In the genomic region with DNA sequence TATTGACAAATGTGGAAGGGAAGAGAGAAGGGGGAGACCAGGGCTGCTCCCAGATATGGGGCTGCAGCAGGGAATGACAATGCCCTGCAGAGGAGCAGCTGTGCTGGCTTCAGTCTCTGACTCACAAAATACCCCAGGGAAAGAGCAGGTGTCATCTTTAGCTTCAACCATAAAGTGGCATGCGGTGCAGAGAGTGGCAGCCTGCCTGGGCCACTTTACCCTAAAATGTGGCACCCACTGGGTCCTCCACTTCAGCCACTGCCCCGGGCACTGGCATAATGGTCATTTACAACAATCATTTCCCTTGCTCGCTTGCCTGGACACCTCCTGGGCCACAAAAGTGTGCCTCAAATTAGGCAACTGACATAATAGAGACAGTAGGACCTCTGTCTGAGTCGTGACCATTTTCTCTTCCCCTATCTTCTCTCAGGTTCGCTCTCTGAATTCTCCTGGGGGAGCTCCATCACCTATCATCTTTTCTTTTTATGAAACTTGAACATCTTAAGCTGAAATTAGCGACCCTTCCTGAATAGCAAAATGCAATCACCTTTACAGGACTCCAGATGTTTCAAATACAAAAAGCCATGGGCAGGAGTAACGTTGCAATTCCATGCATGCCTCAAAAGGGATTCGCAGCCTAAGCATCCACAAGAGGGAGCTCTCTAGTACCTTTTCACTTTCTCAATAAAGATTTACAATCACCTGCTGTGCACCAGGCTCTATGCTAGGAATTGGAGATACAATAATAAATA, we compare ENCODE assay signal across 8 cellular contexts.
DNase-seq lines count a peak whose midpoint lies in the region; ATAC-seq, FAIRE-seq and TF ChIP-seq lines count a peak whose summit lies in the region.

No MANE protein-coding gene starts in this region.

- H3K27me3 Mint-ChIP-seq in activated CD4-positive, alpha-beta T cell treated with anti-CD3 and anti-CD28 coated beads for 36 hours = peaks cover 6% of the 10 kb centered on the region

- H3K27ac ChIP-seq in ascending aorta = no peak overlapping the region
- H3K27ac ChIP-seq in keratinocyte (ENCODE audit: control insufficient read depth, insufficient read depth, low read length) = no peak overlapping the region
- no peak overlapping the region for H3K27ac ChIP-seq in thoracic aorta

- H3K9me3 Mint-ChIP-seq in activated CD4-positive, alpha-beta T cell treated with anti-CD3 and anti-CD28 coated beads for 36 hours (ENCODE audit: low read depth) = no peaks in the 10 kb centered on the region

- H3K9me1 ChIP-seq in keratinocyte (ENCODE audit: control insufficient read depth, extremely low read depth, insufficient read depth, low read length) = no peaks in the 10 kb centered on the region

- H3K4me3 Mint-ChIP-seq in activated CD4-positive, alpha-beta T cell treated with anti-CD3 and anti-CD28 coated beads for 36 hours = no peak overlapping the region

- POLR2A ChIA-PET in activated CD4-positive, alpha-beta T cell treated with anti-CD3 and anti-CD28 coated beads for 36 hours (lab: Charles Lee) = no interaction called here

- H2AFZ ChIP-seq in keratinocyte (ENCODE audit: control insufficient read depth, low read length) = no peak overlapping the region

- H3K9ac ChIP-seq in keratinocyte (ENCODE audit: control insufficient read depth, extremely low read depth, insufficient read depth, low read length) = no peak overlapping the region

- intact Hi-C loops in activated CD4-positive, alpha-beta T cell treated with anti-CD3 and anti-CD28 coated beads for 36 hours (cut with DNase I, micrococcal nuclease) = loop anchor here in 1 of 2 experiments (5.0 kb wide), 1 partner anchor 432 kb away; no protein-coding TSS in a partner anchor
- intact Hi-C loops in ascending aorta (cut with DNase I) = no loop called here

- H3K4me3 ChIP-seq in ascending aorta (no peak overlapping the region), keratinocyte (ENCODE audit: control insufficient read depth in 2 of 3, extremely low read depth in 1 of 3, insufficient read depth in 2 of 3, low read depth in 1 of 3, low read length in 3 of 3) (no peak overlapping the region), thoracic aorta (no peak overlapping the region)

- H3K79me2 ChIP-seq in keratinocyte (ENCODE audit: control insufficient read depth, insufficient read depth, low read length) = no peaks in the 10 kb centered on the region

- H4K20me1 ChIP-seq in keratinocyte (ENCODE audit: control insufficient read depth, extremely low read depth, insufficient read depth, low read length) = no peaks in the 10 kb centered on the region

- no peak for ATAC-seq in activated CD4-positive, alpha-beta T cell treated with anti-CD3 and anti-CD28 coated beads for 36 hours
- peak; percentile 63 for ATAC-seq in GM21447 (IDR thresholded peaks at IDR 0.05; ENCODE audit: unreplicated experiment)
- peak; percentile 77 for ATAC-seq in HG03571 (IDR thresholded peaks at IDR 0.05; ENCODE audit: unreplicated experiment)
- no peak for ATAC-seq in thoracic aorta (ENCODE audit: insufficient number of reproducible peaks, low FRiP score, low read depth)

- DNase-seq in activated CD4-positive, alpha-beta T cell treated with anti-CD3 and anti-CD28 coated beads for 36 hours = peak; percentile 38
- no peak for DNase-seq in activated CD4-positive, alpha-beta T cell treated with anti-CD3 and anti-CD28 coated beads, Interleukin-2, amount 50 U/mL, for 1 hour
- peak; percentile 38 to 84 for DNase-seq in NCI-H524 (lab: John Stamatoyannopoulos, UW)
- DNase-seq in ascending aorta (ENCODE audit: low spot score in 2 of 2) = no peak
- no peak for DNase-seq in keratinocyte (ENCODE audit: low read depth, low spot score)
- no peak for DNase-seq in thoracic aorta (ENCODE audit: low spot score)

- TF ChIP-seq CTCF in ascending aorta (IDR thresholded peaks at IDR 0.05) (peak in 2 of 3 experiments; percentile 41 to 48), keratinocyte (optimal IDR thresholded peaks at IDR 0.05 in 1 of 3, IDR thresholded peaks at IDR 0.05 in 1 of 3, conservative IDR thresholded peaks at IDR 0.05 in 1 of 3; ENCODE audit: extremely low read depth in 1 of 3, insufficient read depth in 2 of 3, low read length in 3 of 3) (peak; percentile 71 to 76 (median 71)), thoracic aorta (IDR thresholded peaks at IDR 0.05) (peak; percentile 31)

- no peaks in the 10 kb centered on the region for H3K4me1 Mint-ChIP-seq in activated CD4-positive, alpha-beta T cell treated with anti-CD3 and anti-CD28 coated beads for 36 hours

- FAIRE-seq in keratinocyte (lab: Jason Lieb, UNC) = no peak

- CTCF ChIA-PET in activated CD4-positive, alpha-beta T cell treated with anti-CD3 and anti-CD28 coated beads for 36 hours (lab: Charles Lee) = interaction anchor here (0.5 to 2.0 kb wide), 17 partner anchors 10 to 1822 kb away, joined by 3 to 5 read pairs (median 3); no protein-coding TSS in a partner anchor

- no peaks in the 10 kb centered on the region for H3K4me1 ChIP-seq in ascending aorta
- no peaks in the 10 kb centered on the region for H3K4me1 ChIP-seq in keratinocyte (ENCODE audit: control insufficient read depth, extremely low read depth, insufficient read depth, low read length)
- no peaks in the 10 kb centered on the region for H3K4me1 ChIP-seq in thoracic aorta (ENCODE audit: control insufficient read depth in 1 of 2, low read depth in 2 of 2)

- H3K36me3 ChIP-seq in ascending aorta (no peaks in the 10 kb centered on the region), keratinocyte (ENCODE audit: control insufficient read depth in 2 of 2, extremely low read depth in 1 of 2, insufficient read depth in 2 of 2, low read length in 2 of 2) (no peaks in the 10 kb centered on the region), thoracic aorta (no peaks in the 10 kb centered on the region)

- H3K4me2 ChIP-seq in keratinocyte (ENCODE audit: control insufficient read depth, extremely low read depth, insufficient read depth, low read depth, low read length) = no peak overlapping the region

- H3K36me3 Mint-ChIP-seq in activated CD4-positive, alpha-beta T cell treated with anti-CD3 and anti-CD28 coated beads for 36 hours (ENCODE audit: low read depth) = no peaks in the 10 kb centered on the region

- H3K9me3 ChIP-seq in ascending aorta (no peaks in the 10 kb centered on the region), keratinocyte (ENCODE audit: control insufficient read depth, low read depth, low read length) (no peaks in the 10 kb centered on the region), thoracic aorta (no peaks in the 10 kb centered on the region)

- H3K27ac Mint-ChIP-seq in activated CD4-positive, alpha-beta T cell treated with anti-CD3 and anti-CD28 coated beads for 36 hours = no peak overlapping the region

- dilution Hi-C loops in keratinocyte (cut with MboI; ENCODE audit: extremely low pct_ligation_motif_present, low sequenced_read_pairs) = no loop called here

- H3K27me3 ChIP-seq in ascending aorta = no peaks in the 10 kb centered on the region
- no peaks in the 10 kb centered on the region for H3K27me3 ChIP-seq in keratinocyte (ENCODE audit: control insufficient read depth, extremely low read depth, insufficient read depth, low read length)
- no peaks in the 10 kb centered on the region for H3K27me3 ChIP-seq in thoracic aorta (replicated peaks; ENCODE audit: insufficient read depth)

Comparison
In these comparisons a context has a peak if more than half of its experiments do, and no peak if none do; other contexts are left out.
1. DNase-seq: peak in activated CD4-positive, alpha-beta T cell treated with anti-CD3 and anti-CD28 coated beads for 36 hours (single experiment) and NCI-H524 (2 of 2); none in activated CD4-positive, alpha-beta T cell treated with anti-CD3 and anti-CD28 coated beads, Interleukin-2, amount 50 U/mL, for 1 hour (single experiment), ascending aorta (0 of 2), keratinocyte (single experiment) and thoracic aorta (single experiment).
2. ATAC-seq: peak in GM21447 (single experiment) and HG03571 (single experiment); none in activated CD4-positive, alpha-beta T cell treated with anti-CD3 and anti-CD28 coated beads for 36 hours (single experiment) and thoracic aorta (single experiment).
3. Peak in every context shown above with its lines, with median percentiles within 50 percentile points of each other: CTCF ChIP-seq.